ENCODE assay signal across 20 cellular contexts in the genomic region with DNA sequence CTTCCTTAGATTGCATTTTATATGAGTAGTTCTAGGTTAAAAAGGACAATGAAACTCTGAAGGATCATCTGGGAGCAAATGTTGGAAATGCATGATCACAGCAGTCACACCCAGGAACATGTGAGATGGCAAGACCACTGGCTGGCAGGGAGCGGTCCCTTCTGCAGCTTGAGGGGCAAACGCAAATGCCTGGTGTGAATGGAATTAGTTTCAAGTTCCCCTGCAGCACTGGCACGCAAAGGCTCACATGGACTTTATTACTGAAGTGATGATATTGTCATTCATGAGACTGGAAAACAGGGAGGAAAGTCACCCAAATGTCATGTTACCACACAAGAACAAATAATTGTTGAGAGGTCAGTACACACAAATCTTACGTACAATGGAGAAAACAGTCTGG.
"Had no signal": no experiment of that assay in that cellular context is flagged by ENCODE, and none has a peak within 500 bp of the region (broad histone marks: within the 10 kb centered on the region; RNA-seq: fewer than 3 reads in every experiment).

No MANE protein-coding gene starts in this region.

- H3K4me3 ChIP-seq: adrenal gland, body of pancreas, breast epithelium, MG63, SJCRH30, SK-N-MC had no signal

- DNase-seq: activated CD4-positive, alpha-beta T cell treated with anti-CD3 and anti-CD28 coated beads, Interleukin-2, amount 50 U/mL, for 4 hours; activated CD8-positive, alpha-beta T cell treated with anti-CD3 and anti-CD28 coated beads for 36 hours; activated gamma-delta T cell; activated naive CD4-positive, alpha-beta T cell treated with Interleukin-2 at 50 U/mL for 16 hours; activated naive CD8-positive, alpha-beta T cell treated with anti-CD3 and anti-CD28 coated beads, Interleukin-2, amount 10 ng/mL, durations not matched to agents 7 days and 5 days; activated T-cell treated with anti-CD3 and anti-CD28 coated beads, Interleukin-2, amount 50 U/mL, for 24 hours; adrenal gland; body of pancreas; Karpas-422; MG63; NCI-H1092; NCI-H1436 treated with DMSO at 0.1 percent for 48 hours; NCI-H1694 treated with DMSO at 0.1 percent for 48 hours; NCI-H2029; NCI-H345; NCI-H524 treated with DMSO at 0.1 percent for 48 hours; Right ventricle myocardium superior; SJCRH30 had no signal
